In genomic region chrX:97666890-97667289, GRCh38 we compare ENCODE assay signal across 33 cellular contexts.
"Had no signal": no experiment of that assay in that cellular context is flagged by ENCODE, and none has a peak within 500 bp of the region (broad histone marks: within the 10 kb centered on the region; RNA-seq: fewer than 3 reads in every experiment).

No MANE protein-coding gene starts in this region.

- DNase-seq: activated CD4-positive, alpha-beta memory T cell treated with anti-CD3 and anti-CD28 coated beads, Interleukin-2, amount 10 ng/mL, durations not matched to agents 7 days and 5 days; activated CD4-positive, alpha-beta T cell treated with anti-CD3 and anti-CD28 coated beads for 1 hour; activated CD4-positive, alpha-beta T cell treated with anti-CD3 and anti-CD28 coated beads for 36 hours; activated CD4-positive, alpha-beta T cell treated with anti-CD3 and anti-CD28 coated beads for 48 hours; activated CD4-positive, alpha-beta T cell treated with anti-CD3 and anti-CD28 coated beads, Interleukin-2, amount 10 ng/mL, durations not matched to agents 7 days and 5 days; activated CD4-positive, alpha-beta T cell treated with anti-CD3 and anti-CD28 coated beads, Interleukin-2, amount 50 U/mL, for 48 hours; activated CD4-positive, CD25-positive, alpha-beta regulatory T cell; activated CD8-positive, alpha-beta memory T cell treated with anti-CD3 and anti-CD28 coated beads for 24 hours; activated CD8-positive, alpha-beta memory T cell treated with anti-CD3 and anti-CD28 coated beads, Interleukin-2, amount 10 ng/mL, durations not matched to agents 7 days and 5 days; activated CD8-positive, alpha-beta memory T cell treated with anti-CD3 and anti-CD28 coated beads, Interleukin-2, amount 50 U/mL, for 48 hours; activated CD8-positive, alpha-beta T cell treated with anti-CD3 and anti-CD28 coated beads, Interleukin-2, amount 10 ng/mL, durations not matched to agents 7 days and 5 days; activated effector memory CD4-positive, alpha-beta T cell treated with Interleukin-2 at 50 U/mL for 16 hours; activated gamma-delta T cell; activated naive CD4-positive, alpha-beta T cell treated with anti-CD3 and anti-CD28 coated beads, Interleukin-2, amount 10 ng/mL, durations not matched to agents 7 days and 5 days; activated naive CD4-positive, alpha-beta T cell treated with Interleukin-2 at 50 U/mL for 16 hours; activated naive CD8-positive, alpha-beta T cell treated with anti-CD3 and anti-CD28 coated beads, Interleukin-2, amount 10 ng/mL, durations not matched to agents 7 days and 5 days; activated naive CD8-positive, alpha-beta T cell treated with anti-CD3 and anti-CD28 coated beads, Interleukin-2, amount 50 U/mL, for 24 hours; activated T-cell treated with anti-CD3 and anti-CD28 coated beads, Interleukin-2, amount 50 U/mL, for 24 hours; activated T-cell treated with anti-CD3 and anti-CD28 coated beads, Interleukin-2, amount 50 U/mL, for 48 hours; amygdala; anterior cingulate cortex; caudate nucleus; cerebellar nuclear complex; T-helper 1 cell; T-helper 2 cell; T-helper 9 cell; WERI-Rb-1 had no signal

- ATAC-seq: activated CD4-positive, alpha-beta T cell treated with anti-CD3 and anti-CD28 coated beads for 36 hours; activated CD4-positive, CD25-positive, alpha-beta regulatory T cell treated with anti-CD3 and anti-CD28 coated beads, Interleukin-2, amount 50 U/mL, for 24 hours; activated CD8-positive, alpha-beta memory T cell treated with anti-CD3 and anti-CD28 coated beads, Interleukin-2, amount 10 ng/mL, durations not matched to agents 7 days and 5 days; activated CD8-positive, alpha-beta T cell treated with anti-CD3 and anti-CD28 coated beads, Interleukin-2, amount 10 ng/mL, durations not matched to agents 7 days and 5 days; activated naive CD8-positive, alpha-beta T cell treated with anti-CD3 and anti-CD28 coated beads, Interleukin-2, amount 50 U/mL, for 24 hours; WTC11 had no signal

- H3K36me3 ChIP-seq: ascending aorta, cardiac muscle cell, WERI-Rb-1 had no signal

- FAIRE-seq: bronchial epithelial cell, TTC549 had no signal

- H3K4me1 ChIP-seq: ascending aorta had no signal

- H3K27ac ChIP-seq: ascending aorta, cardiac muscle cell, WERI-Rb-1 had no signal

- H3K9me3 ChIP-seq: ascending aorta had no signal

- H3K4me3 ChIP-seq: ascending aorta, cardiac muscle cell had no signal

- H3K27me3 ChIP-seq: ascending aorta, cardiac muscle cell had no signal
